ENCODE assay signal across 26 cellular contexts in the genomic region with DNA sequence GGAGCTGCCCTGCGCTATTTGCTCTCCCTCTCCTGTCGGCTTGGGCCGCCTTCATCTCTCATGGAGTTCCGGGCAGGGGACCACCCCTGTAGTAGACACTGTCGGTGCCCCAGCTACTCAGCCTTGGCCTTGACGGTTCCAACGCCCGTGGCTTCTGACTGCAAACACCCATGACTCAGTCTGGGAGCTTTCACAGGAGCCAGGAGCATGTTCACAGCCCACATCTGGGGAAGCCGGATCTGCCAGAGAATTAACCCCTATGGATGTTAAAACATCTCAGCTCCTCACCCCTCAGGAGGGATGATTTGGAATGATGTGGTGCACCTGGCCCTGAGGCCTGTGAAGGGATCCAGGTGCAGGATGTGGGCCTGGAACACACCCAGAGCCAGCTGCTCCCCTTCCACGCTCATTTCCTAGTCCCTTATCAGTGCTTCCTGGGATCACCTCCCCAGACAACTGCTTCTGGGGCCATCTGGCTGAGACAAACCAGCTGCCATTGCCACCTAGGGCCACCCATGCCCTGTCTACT.
DNase-seq lines count a peak whose midpoint lies in the region; FAIRE-seq and TF ChIP-seq lines count a peak whose summit lies in the region.
"Had no signal": no experiment of that assay in that cellular context is flagged by ENCODE, and none has a peak within 500 bp of the region (broad histone marks: within the 10 kb centered on the region; RNA-seq: fewer than 3 reads in every experiment).

No MANE protein-coding gene starts in this region.

- H2BK120ac ChIP-seq in mesendoderm (ENCODE audit: low read depth, low read length) (no peak overlapping the region), mesenchymal stem cell (ENCODE audit: low read depth, low read length) (no peak overlapping the region)

- H3K79me2 ChIP-seq in mesendoderm (ENCODE audit: control insufficient read depth, insufficient read depth, low read length), result no peaks in the 10 kb centered on the region
- H3K79me2 ChIP-seq: parathyroid adenoma had no signal

- no peaks in the 10 kb centered on the region for H3K36me3 Mint-ChIP-seq in Caco-2 (ENCODE audit: insufficient read depth, unreplicated experiment)
- H3K36me3 Mint-ChIP-seq: activated CD4-positive, alpha-beta memory T cell treated with anti-CD3 and anti-CD28 coated beads for 36 hours; immature natural killer cell; naive thymus-derived CD4-positive, alpha-beta T cell had no signal

- H3K79me1 ChIP-seq in mesendoderm (ENCODE audit: low read length) (no peaks in the 10 kb centered on the region), mesenchymal stem cell (replicated peaks; ENCODE audit: low read length, poor library complexity, severe bottlenecking) (no peaks in the 10 kb centered on the region)

- H4K5ac ChIP-seq in mesendoderm (ENCODE audit: low read length), result no peak overlapping the region

- no peaks in the 10 kb centered on the region for H3K27me3 Mint-ChIP-seq in Caco-2 (ENCODE audit: insufficient read depth, unreplicated experiment)

- H3K27ac ChIP-seq in colonic mucosa, result no peak overlapping the region
- H3K27ac ChIP-seq in mesendoderm (ENCODE audit: low read depth, low read length), result no peak overlapping the region
- H3K27ac ChIP-seq in mesenchymal stem cell (ENCODE audit: low read length, poor library complexity, severe bottlenecking), result no peak overlapping the region
- H3K27ac ChIP-seq in thyroid gland, result no peak overlapping the region
- H3K27ac ChIP-seq: esophagus squamous epithelium, parathyroid adenoma, transverse colon had no signal

- no peak overlapping the region for H3K4me3 Mint-ChIP-seq in Caco-2 (ENCODE audit: unreplicated experiment)
- H3K4me3 Mint-ChIP-seq: activated CD4-positive, alpha-beta memory T cell treated with anti-CD3 and anti-CD28 coated beads for 36 hours; immature natural killer cell; naive thymus-derived CD4-positive, alpha-beta T cell; stimulated activated naive CD8-positive, alpha-beta T cell treated with anti-CD3 and anti-CD28 coated beads, Interleukin-15, Interleukin-2, amounts not matched to agents 100 ng/mL and 50 ng/mL, for 24 hours had no signal

- H3K27me3 ChIP-seq in Caco-2 (replicated peaks; ENCODE audit: control insufficient read depth, insufficient read depth, low read length) (no peaks in the 10 kb centered on the region), MG63 (peaks cover 24% of the 10 kb centered on the region), colonic mucosa (peaks cover 4% of the 10 kb centered on the region), mesendoderm (ENCODE audit: insufficient read depth, low read length, poor library complexity) (no peaks in the 10 kb centered on the region), mesenchymal stem cell (ENCODE audit: control insufficient read depth in 1 of 2, insufficient read depth in 1 of 2, low read length in 2 of 2) (peaks cover 0 to 78% of the 10 kb centered on the region in 2 experiments), thyroid gland (no peaks in the 10 kb centered on the region)

- no peak overlapping the region for H3K9ac ChIP-seq in colonic mucosa (ENCODE audit: low read depth in 2 of 2, low read length in 2 of 2)
- H3K9ac ChIP-seq in mesendoderm (ENCODE audit: low read length), result no peak overlapping the region
- no peak overlapping the region for H3K9ac ChIP-seq in mesenchymal stem cell (ENCODE audit: low read length)
- H3K9ac ChIP-seq: parathyroid adenoma had no signal

- H3K4me1 Mint-ChIP-seq in Caco-2 (ENCODE audit: low read depth, unreplicated experiment), result peaks cover 30% of the 10 kb centered on the region
- H3K4me1 Mint-ChIP-seq: immature natural killer cell; naive thymus-derived CD4-positive, alpha-beta T cell had no signal

- intact Hi-C loops in Caco-2 (cut with micrococcal nuclease; ENCODE audit: unreplicated experiment) (no loop called here), colonic mucosa (cut with DNase I) (no loop called here), thyroid gland (cut with DNase I) (no loop called here)

- H4K8ac ChIP-seq in mesendoderm (ENCODE audit: low read depth, low read length), result no peak overlapping the region
- no peak overlapping the region for H4K8ac ChIP-seq in mesenchymal stem cell (ENCODE audit: low read length)

- H2BK5ac ChIP-seq in mesendoderm (ENCODE audit: low read length) (peak overlapping the region; percentile 4), mesenchymal stem cell (ENCODE audit: low read depth, low read length, poor library complexity, severe bottlenecking) (no peak overlapping the region)

- no peak for TF ChIP-seq POLR2A in thyroid gland (IDR thresholded peaks at IDR 0.05)

- CTCF ChIA-PET in Caco-2 (lab: Charles Lee), result no interaction called here

- no peak for FAIRE-seq in GM19239 (lab: Jason Lieb, UNC)
- FAIRE-seq: GM12878 had no signal

- H3K9me3 Mint-ChIP-seq in Caco-2 (ENCODE audit: unreplicated experiment), result no peaks in the 10 kb centered on the region
- H3K9me3 Mint-ChIP-seq: activated CD4-positive, alpha-beta memory T cell treated with anti-CD3 and anti-CD28 coated beads for 36 hours; naive thymus-derived CD4-positive, alpha-beta T cell; stimulated activated naive CD8-positive, alpha-beta T cell treated with anti-CD3 and anti-CD28 coated beads, Interleukin-15, Interleukin-2, amounts not matched to agents 100 ng/mL and 50 ng/mL, for 24 hours had no signal

- H3K14ac ChIP-seq in mesenchymal stem cell (ENCODE audit: low read length in 2 of 2), result no peak overlapping the region

- H3K9me3 ChIP-seq in Caco-2 (no peaks in the 10 kb centered on the region), MG63 (no peaks in the 10 kb centered on the region), colonic mucosa (no peaks in the 10 kb centered on the region), mesenchymal stem cell (ENCODE audit: control insufficient read depth, low read length) (no peaks in the 10 kb centered on the region), thyroid gland (no peaks in the 10 kb centered on the region)
- H3K9me3 ChIP-seq: esophagus squamous epithelium, transverse colon had no signal

- H2AFZ ChIP-seq in mesenchymal stem cell (ENCODE audit: low read depth, low read length), result no peak overlapping the region
- H2AFZ ChIP-seq: parathyroid adenoma had no signal

- H3K23ac ChIP-seq in mesendoderm (ENCODE audit: low read length) (no peak overlapping the region), mesenchymal stem cell (ENCODE audit: low read length in 2 of 2) (no peak overlapping the region)

- H3K4ac ChIP-seq in mesendoderm (ENCODE audit: low read depth, low read length), result no peak overlapping the region
- no peak overlapping the region for H3K4ac ChIP-seq in mesenchymal stem cell (ENCODE audit: low read depth in 1 of 2, low read length in 2 of 2)

- WGBS in mesendoderm (ENCODE audit: extremely low coverage, insufficient coverage, low lambda C conversion rate), result no CpG with 5 or more reads among the region's 10 CpGs
- WGBS in mesenchymal stem cell, result 70% methylated on average over 9 of the region's 10 CpGs
- 88 to 92% methylated on average over 6 to 9 of the region's 10 CpGs for WGBS in thyroid gland, 2 donors

- no peaks in the 10 kb centered on the region for H3K36me3 ChIP-seq in Caco-2 (ENCODE audit: control insufficient read depth, insufficient read depth, low read length)
- H3K36me3 ChIP-seq in MG63, result no peaks in the 10 kb centered on the region
- H3K36me3 ChIP-seq in colonic mucosa, result no peaks in the 10 kb centered on the region
- H3K36me3 ChIP-seq in mesendoderm (ENCODE audit: control insufficient read depth, insufficient read depth, low read length), result no peaks in the 10 kb centered on the region
- H3K36me3 ChIP-seq in mesenchymal stem cell (ENCODE audit: control insufficient read depth in 1 of 2, insufficient read depth in 2 of 2, low read depth in 1 of 2, low read length in 2 of 2), result no peaks in the 10 kb centered on the region
- H3K36me3 ChIP-seq in thyroid gland, result no peaks in the 10 kb centered on the region
- H3K36me3 ChIP-seq: esophagus squamous epithelium, transverse colon had no signal

- no peak overlapping the region for H2BK12ac ChIP-seq in mesenchymal stem cell (ENCODE audit: low read length in 2 of 2)

- peak overlapping the region; percentile 52 for H3K56ac ChIP-seq in mesendoderm (ENCODE audit: low read length)

- H3K4me2 ChIP-seq in mesendoderm (ENCODE audit: low read length) (no peak overlapping the region), mesenchymal stem cell (ENCODE audit: low read length, poor library complexity, severe bottlenecking) (no peak overlapping the region)

- peak overlapping the region; percentile 1 for H2AK5ac ChIP-seq in mesendoderm (ENCODE audit: low read length)
- no peak overlapping the region for H2AK5ac ChIP-seq in mesenchymal stem cell (ENCODE audit: low read length, severe bottlenecking)

- H2BK15ac ChIP-seq in mesendoderm (replicated peaks; ENCODE audit: low read depth) (no peak overlapping the region), mesenchymal stem cell (ENCODE audit: low read depth, poor library complexity, severe bottlenecking) (no peak overlapping the region)

- peak overlapping the region; percentile 62 for H3K27ac Mint-ChIP-seq in Caco-2 (ENCODE audit: unreplicated experiment)
- H3K27ac Mint-ChIP-seq: activated CD4-positive, alpha-beta memory T cell treated with anti-CD3 and anti-CD28 coated beads for 36 hours; immature natural killer cell; naive thymus-derived CD4-positive, alpha-beta T cell; stimulated activated naive CD8-positive, alpha-beta T cell treated with anti-CD3 and anti-CD28 coated beads, Interleukin-15, Interleukin-2, amounts not matched to agents 100 ng/mL and 50 ng/mL, for 24 hours had no signal

- no peak overlapping the region for H3K4me3 ChIP-seq in Caco-2 (ENCODE audit: low read depth, low read length)
- H3K4me3 ChIP-seq in MG63, result no peak overlapping the region
- H3K4me3 ChIP-seq in colonic mucosa, result no peak overlapping the region
- H3K4me3 ChIP-seq in mesendoderm (ENCODE audit: low read length), result no peak overlapping the region
- no peak overlapping the region for H3K4me3 ChIP-seq in mesenchymal stem cell (ENCODE audit: insufficient read depth in 1 of 2, low read depth in 1 of 2, low read length in 2 of 2)
- H3K4me3 ChIP-seq in thyroid gland (replicated peaks in 1 of 3), result no peak overlapping the region
- H3K4me3 ChIP-seq: esophagus squamous epithelium, GM12878, lung, transverse colon had no signal

- peaks cover 13% of the 10 kb centered on the region for H3K4me1 ChIP-seq in Caco-2
- H3K4me1 ChIP-seq in colonic mucosa, result no peaks in the 10 kb centered on the region
- peaks cover 8% of the 10 kb centered on the region for H3K4me1 ChIP-seq in mesendoderm (ENCODE audit: control insufficient read depth, low read depth, low read length)
- no peaks in the 10 kb centered on the region for H3K4me1 ChIP-seq in mesenchymal stem cell (ENCODE audit: control insufficient read depth, insufficient read depth, low read depth, low read length)
- peaks cover 10 to 13% of the 10 kb centered on the region in 2 donors for H3K4me1 ChIP-seq in thyroid gland
- H3K4me1 ChIP-seq: esophagus squamous epithelium, parathyroid adenoma, transverse colon had no signal

- TF ChIP-seq CTCF in Caco-2 (IDR thresholded peaks at IDR 0.05; ENCODE audit: insufficient read depth in 1 of 2, low read depth in 1 of 2, low read length in 1 of 2, severe bottlenecking in 1 of 2, unreplicated experiment in 1 of 2) (no peak), colonic mucosa (IDR thresholded peaks at IDR 0.05) (no peak), thyroid gland (IDR thresholded peaks at IDR 0.05) (no peak)

- BruUV-seq in Caco-2 (replicated peaks; lab: Mats Ljungman, UMichigan), result no TSS peak

- no peak overlapping the region for H3K18ac ChIP-seq in mesendoderm (ENCODE audit: low read length)
- no peak overlapping the region for H3K18ac ChIP-seq in mesenchymal stem cell (ENCODE audit: low read depth in 1 of 2, low read length in 2 of 2)

- DNase-seq in Caco-2 (no peak), MG63 (peak; percentile 60), colonic mucosa (peak; percentile 30), mesendoderm (peak; percentile 53), mesenchymal stem cell (no peak), GM03348 (ENCODE audit: low spot score) (no peak), GM19239 (ENCODE audit: insufficient read length, low spot score) (no peak), thyroid gland (no peak)
- DNase-seq: activated CD4-positive, alpha-beta memory T cell treated with anti-CD3 and anti-CD28 coated beads for 36 hours; activated naive CD4-positive, alpha-beta T cell; cerebellar nuclear complex; effector CD8-positive, alpha-beta T cell; esophagus squamous epithelium; GF-D8; head of caudate nucleus; immature natural killer cell; naive thymus-derived CD4-positive, alpha-beta T cell; NCI-H2107; NCI-H526 treated with DMSO at 0.1 percent for 48 hours; stimulated activated CD4-positive, alpha-beta T cell treated with anti-CD3 and anti-CD28 coated beads, Interleukin-2, amount 100 ng/mL, for 48 hours; T-helper 2 cell; transverse colon had no signal

- H4K91ac ChIP-seq in mesenchymal stem cell (ENCODE audit: low read length), result no peak overlapping the region

- POLR2A ChIA-PET in Caco-2 (lab: Charles Lee), result no interaction called here

Comparison
In these comparisons a context has a peak if more than half of its experiments do, and no peak if none do; other contexts are left out.
1. DNase-seq: peak in MG63 (single experiment), colonic mucosa (single experiment) and mesendoderm (single experiment); none in Caco-2 (0 of 2), mesenchymal stem cell (single experiment), GM03348 (single experiment), GM19239 (single experiment) and thyroid gland (0 of 2).